ENCODE assay signal across 16 cellular contexts in the genomic region with DNA sequence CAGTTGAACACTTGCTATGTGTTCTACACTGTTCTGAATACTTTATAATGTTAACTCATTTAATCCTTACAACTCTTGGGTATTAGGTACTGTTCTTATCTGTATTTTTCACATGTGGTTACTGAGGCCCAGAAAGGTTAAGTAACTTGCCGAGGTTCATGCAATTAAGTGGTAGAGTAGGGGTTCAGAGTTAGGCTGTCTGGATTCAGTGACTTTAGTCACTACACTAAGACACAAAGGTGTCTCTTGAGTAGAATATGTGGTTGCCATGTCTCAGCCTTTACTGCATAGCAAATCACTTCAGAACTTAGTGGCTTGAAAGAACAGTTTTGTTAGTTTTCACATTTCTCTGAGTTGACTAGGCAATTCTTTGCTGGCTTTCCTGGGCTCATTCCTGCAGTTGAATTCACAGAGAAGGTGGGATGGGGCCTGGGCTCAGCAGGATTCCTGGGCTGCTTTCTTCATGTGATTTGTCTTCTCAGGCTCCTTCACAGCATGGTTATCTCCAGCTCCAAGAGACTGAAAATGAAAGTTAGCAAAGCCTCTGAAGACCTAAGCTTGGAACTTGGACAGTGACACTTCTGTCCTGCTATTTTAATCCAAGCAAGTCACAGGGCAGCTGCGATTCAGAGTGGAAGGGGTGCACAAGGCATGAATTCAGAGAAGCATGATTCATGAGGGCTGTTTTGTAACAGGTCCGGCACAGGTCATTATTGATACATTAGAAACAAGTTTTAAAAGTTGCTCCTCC.
DNase-seq lines count a peak whose midpoint lies in the region; ATAC-seq and TF ChIP-seq lines count a peak whose summit lies in the region.
"Had no signal": no experiment of that assay in that cellular context is flagged by ENCODE, and none has a peak within 500 bp of the region (broad histone marks: within the 10 kb centered on the region; RNA-seq: fewer than 3 reads in every experiment).

No MANE protein-coding gene starts in this region.

- DNase-seq in AG08396 (ENCODE audit: low spot score) (peak; percentile 26), SK-MEL-5 (ENCODE audit: low read depth, low spot score) (peak; percentile 26), heart left ventricle (peak in 3 of 5 donors; percentile 21 to 41 (median 38)), neural progenitor cell (ENCODE audit: low spot score) (peak; percentile 30), HK-2 (ENCODE audit: unreplicated experiment) (no peak), NCI-H1417 treated with DMSO at 0.1 percent for 48 hours (lab: John Stamatoyannopoulos, UW) (no peak), HEK293T (ENCODE audit: extremely low spot score) (no peak)
- DNase-seq: activated effector memory CD4-positive, alpha-beta T cell treated with anti-CD3 and anti-CD28 coated beads, Interleukin-2, amount 50 U/mL, for 16 hours; cortex of kidney; glutamatergic neuron; naive thymus-derived CD8-positive, alpha-beta T cell; NCI-H510A; SJCRH30 had no signal

- no peaks in the 10 kb centered on the region for H3K9me3 Mint-ChIP-seq in neural progenitor cell
- H3K9me3 Mint-ChIP-seq: naive thymus-derived CD8-positive, alpha-beta T cell had no signal

- H3K36me3 Mint-ChIP-seq in neural progenitor cell, result peaks cover 18% of the 10 kb centered on the region

- no peak for TF ChIP-seq POLR2A in heart left ventricle (IDR thresholded peaks at IDR 0.05)

- in situ Hi-C loops in SK-MEL-5 (cut with HindIII; ENCODE audit: low pct_unique_long_range_greater_than_20kb, low sequenced_read_pairs), result no loop called here

- no peak for TF ChIP-seq CTCF in heart left ventricle (IDR thresholded peaks at IDR 0.05)
- no peak for TF ChIP-seq CTCF in neural progenitor cell (IDR thresholded peaks at IDR 0.05)

- H3K27ac ChIP-seq in heart left ventricle (peak overlapping the region in 11 of 12 donors; percentile 13 to 68 (median 51)), neural progenitor cell (peak overlapping the region; percentile 92)
- H3K27ac ChIP-seq: SJCRH30 had no signal

- no peak overlapping the region for H3K4me3 ChIP-seq in heart left ventricle
- H3K4me3 ChIP-seq in neural progenitor cell, result no peak overlapping the region
- H3K4me3 ChIP-seq: SJCRH30 had no signal

- peaks cover 23% of the 10 kb centered on the region for H3F3A ChIP-seq in neural progenitor cell (ENCODE audit: low read depth)

- WGBS in heart left ventricle, 4 donors, result 46 to 58% (median 49%) methylated on average over 3 of the region's 3 CpGs

- peaks cover 0 to 100% (median 84%) of the 10 kb centered on the region in 9 donors for H3K36me3 ChIP-seq in heart left ventricle
- peaks cover 9% of the 10 kb centered on the region for H3K36me3 ChIP-seq in neural progenitor cell

- CTCF ChIA-PET in HEK293T (lab: Yijun Ruan, JAX), result no interaction called here

- H3K4me1 Mint-ChIP-seq in neural progenitor cell, result peaks cover 11% of the 10 kb centered on the region
- H3K4me1 Mint-ChIP-seq: B cell had no signal

- peak overlapping the region; percentile 77 for H3K27ac Mint-ChIP-seq in neural progenitor cell
- H3K27ac Mint-ChIP-seq: B cell had no signal

- intact Hi-C loops in heart left ventricle (cut with DNase I), result loop anchor here in 1 of 10 donors (10.0 kb wide), 1 partner anchor 66 kb away; no protein-coding TSS in a partner anchor

- H3K4me2 ChIP-seq in neural progenitor cell, result peak overlapping the region; percentile 64

- H3K9ac ChIP-seq in neural progenitor cell, result no peak overlapping the region

- peaks cover 16% of the 10 kb centered on the region for H4K20me1 ChIP-seq in neural progenitor cell (ENCODE audit: low read depth)

- no peaks in the 10 kb centered on the region for H3K9me3 ChIP-seq in heart left ventricle
- no peaks in the 10 kb centered on the region for H3K9me3 ChIP-seq in neural progenitor cell (ENCODE audit: low read depth)
- H3K9me3 ChIP-seq: SJCRH30 had no signal

- ATAC-seq in heart left ventricle (peak; percentile 63 to 93 (median 92)), HG02642 (IDR thresholded peaks at IDR 0.05; ENCODE audit: poor library complexity, unreplicated experiment) (no peak)
- ATAC-seq: HCT116; naive thymus-derived CD8-positive, alpha-beta T cell had no signal

- H3K4me3 Mint-ChIP-seq in neural progenitor cell, result no peak overlapping the region
- H3K4me3 Mint-ChIP-seq: B cell; naive thymus-derived CD8-positive, alpha-beta T cell had no signal

- H3K4me1 ChIP-seq in heart left ventricle (peaks cover 0 to 21% (median 10%) of the 10 kb centered on the region in 12 donors), neural progenitor cell (peaks cover 19% of the 10 kb centered on the region)
- H3K4me1 ChIP-seq: SJCRH30 had no signal

- H3K79me2 ChIP-seq in neural progenitor cell (ENCODE audit: low read depth), result no peaks in the 10 kb centered on the region

- POLR2A ChIA-PET in HEK293T (lab: Yijun Ruan, JAX), result no interaction called here

- H2AFZ ChIP-seq in neural progenitor cell (replicated peaks), result no peak overlapping the region

- H3K27me3 ChIP-seq in heart left ventricle (no peaks in the 10 kb centered on the region), neural progenitor cell (no peaks in the 10 kb centered on the region)
- H3K27me3 ChIP-seq: SJCRH30 had no signal

- H3K27me3 Mint-ChIP-seq in neural progenitor cell (ENCODE audit: insufficient read depth, low read depth), result peaks cover 2% of the 10 kb centered on the region
- H3K27me3 Mint-ChIP-seq: B cell; naive thymus-derived CD8-positive, alpha-beta T cell had no signal

TF ChIP-seq in HEK293T, 16 proteins besides CTCF, POLR2A, EP300 and RAD21:
- TF ChIP-seq BHLHE40 (IDR thresholded peaks at IDR 0.05; ENCODE audit: borderline replicate concordance) (no peak), NFRKB (IDR thresholded peaks at IDR 0.05) (no peak), LEF1 (IDR thresholded peaks at IDR 0.05; ENCODE audit: borderline replicate concordance) (no peak), ZNF384 (IDR thresholded peaks at IDR 0.05) (no peak), FOXA1 (IDR thresholded peaks at IDR 0.05) (no peak), HDGF (IDR thresholded peaks at IDR 0.05; ENCODE audit: borderline replicate concordance) (no peak), PKNOX1 (IDR thresholded peaks at IDR 0.05) (no peak), SP1 (IDR thresholded peaks at IDR 0.05) (no peak), FOXM1 (IDR thresholded peaks at IDR 0.05; ENCODE audit: borderline replicate concordance) (no peak), ARNT (IDR thresholded peaks at IDR 0.05) (no peak), FOXK2 (IDR thresholded peaks at IDR 0.05) (no peak), L3MBTL2 (conservative IDR thresholded peaks at IDR 0.05) (no peak), ELF4 (IDR thresholded peaks at IDR 0.05) (no peak), CTBP1 (IDR thresholded peaks at IDR 0.05; ENCODE audit: borderline replicate concordance) (no peak), SUZ12 (IDR thresholded peaks at IDR 0.05) (no peak), TARDBP (IDR thresholded peaks at IDR 0.05) (no peak)

Comparison
In these comparisons a context has a peak if more than half of its experiments do, and no peak if none do; other contexts are left out.
1. DNase-seq: peak in AG08396 (single experiment), SK-MEL-5 (single experiment), heart left ventricle (3 of 5) and neural progenitor cell (single experiment); none in HK-2 (single experiment), NCI-H1417 treated with DMSO at 0.1 percent for 48 hours (single experiment) and HEK293T (single experiment).